Comparison of ENCODE assay signal across 32 cellular contexts in the genomic region with DNA sequence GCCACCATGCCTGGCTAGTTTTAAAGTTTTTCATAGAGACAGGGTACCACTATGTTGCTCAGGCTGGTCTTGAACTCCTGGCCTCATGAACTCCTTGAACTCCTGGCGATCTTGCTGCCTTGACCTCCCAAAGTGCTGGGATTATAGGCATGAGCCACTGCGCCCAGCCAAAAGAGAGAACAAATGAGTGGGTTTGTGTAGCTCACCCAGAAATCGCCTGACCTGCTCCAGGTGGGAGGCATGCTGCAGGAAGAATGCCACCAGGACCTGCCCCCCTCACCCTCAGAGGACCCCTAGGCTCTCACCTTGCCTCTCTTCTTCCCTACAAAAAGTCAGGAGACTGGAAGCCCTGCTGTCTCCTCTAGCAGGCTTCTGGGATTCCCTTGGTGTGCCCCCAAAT.
"Had no signal": no experiment of that assay in that cellular context is flagged by ENCODE, and none has a peak within 500 bp of the region (broad histone marks: within the 10 kb centered on the region; RNA-seq: fewer than 3 reads in every experiment).

No MANE protein-coding gene starts in this region.

- H3K9me3 Mint-ChIP-seq: activated CD4-positive, alpha-beta memory T cell treated with anti-CD3 and anti-CD28 coated beads, Interleukin-2, amount 10 ng/mL, durations not matched to agents 7 days and 5 days; activated CD4-positive, alpha-beta T cell treated with anti-CD3 and anti-CD28 coated beads, Interleukin-2, amount 10 ng/mL, durations not matched to agents 24 days and 14 days; activated naive CD4-positive, alpha-beta T cell treated with anti-CD3 and anti-CD28 coated beads, Interleukin-2, amount 10 ng/mL, durations not matched to agents 7 days and 5 days; activated naive CD4-positive, alpha-beta T cell treated with anti-CD3 and anti-CD28 coated beads, Interleukin-2, amount 50 U/mL, for 72 hours; activated T-cell treated with anti-CD3 and anti-CD28 coated beads, Interleukin-2, amount 50 U/mL, for 24 hours; activated T-cell treated with anti-CD3 and anti-CD28 coated beads, Interleukin-2, amount 50 U/mL, for 72 hours; central memory CD8-positive, alpha-beta T cell; dendritic cell treated with granulocyte-macrophage colony-stimulating factor and Interleukin-4, amounts not matched to agents 40 ng/mL and 50 ng/mL, for 4 days; T-helper 2 cell treated with Interferon-gamma antibody and Interleukin-4, amounts not matched to agents 5 μg/mL and 100 μg/mL, for 36 hours had no signal

- H3K36me3 Mint-ChIP-seq: activated naive CD4-positive, alpha-beta T cell treated with anti-CD3 and anti-CD28 coated beads, Interleukin-2, amount 10 ng/mL, durations not matched to agents 7 days and 5 days; activated naive CD4-positive, alpha-beta T cell treated with anti-CD3 and anti-CD28 coated beads, Interleukin-2, amount 50 U/mL, for 72 hours had no signal

- H3K4me3 ChIP-seq: adrenal gland, breast epithelium, cardiac muscle cell, coronary artery, dorsolateral prefrontal cortex, esophagus muscularis mucosa, gastrocnemius medialis, heart left ventricle had no signal

- H3K27ac Mint-ChIP-seq: activated CD4-positive, alpha-beta memory T cell treated with anti-CD3 and anti-CD28 coated beads, Interleukin-2, amount 10 ng/mL, durations not matched to agents 7 days and 5 days; activated CD4-positive, alpha-beta T cell treated with anti-CD3 and anti-CD28 coated beads for 36 hours; activated CD4-positive, alpha-beta T cell treated with anti-CD3 and anti-CD28 coated beads, Interleukin-2, amount 10 ng/mL, durations not matched to agents 24 days and 14 days; activated naive CD4-positive, alpha-beta T cell treated with anti-CD3 and anti-CD28 coated beads, Interleukin-2, amount 10 ng/mL, durations not matched to agents 7 days and 5 days; activated naive CD4-positive, alpha-beta T cell treated with anti-CD3 and anti-CD28 coated beads, Interleukin-2, amount 50 U/mL, for 72 hours; activated T-cell treated with anti-CD3 and anti-CD28 coated beads, Interleukin-2, amount 50 U/mL, for 24 hours; activated T-cell treated with anti-CD3 and anti-CD28 coated beads, Interleukin-2, amount 50 U/mL, for 72 hours; dendritic cell treated with granulocyte-macrophage colony-stimulating factor and Interleukin-4, amounts not matched to agents 40 ng/mL and 50 ng/mL, for 4 days; T-helper 17 cell; T-helper 2 cell treated with Interferon-gamma antibody and Interleukin-4, amounts not matched to agents 5 μg/mL and 100 μg/mL, for 36 hours had no signal

- ATAC-seq: activated CD4-positive, alpha-beta T cell treated with anti-CD3 and anti-CD28 coated beads for 36 hours; activated naive CD4-positive, alpha-beta T cell treated with anti-CD3 and anti-CD28 coated beads, Interleukin-2, amount 50 U/mL, for 72 hours; activated T-cell treated with anti-CD3 and anti-CD28 coated beads, Interleukin-2, amount 50 U/mL, for 72 hours; foreskin keratinocyte; gastrocnemius medialis; heart left ventricle; T-helper 17 cell had no signal

- H3K4me1 ChIP-seq: adrenal gland, breast epithelium, foreskin keratinocyte had no signal

- H3K4me3 Mint-ChIP-seq: activated CD4-positive, alpha-beta memory T cell treated with anti-CD3 and anti-CD28 coated beads, Interleukin-2, amount 10 ng/mL, durations not matched to agents 7 days and 5 days; activated CD4-positive, alpha-beta T cell treated with anti-CD3 and anti-CD28 coated beads for 36 hours; activated CD4-positive, alpha-beta T cell treated with anti-CD3 and anti-CD28 coated beads, Interleukin-2, amount 10 ng/mL, durations not matched to agents 24 days and 14 days; activated naive CD4-positive, alpha-beta T cell treated with anti-CD3 and anti-CD28 coated beads, Interleukin-2, amount 10 ng/mL, durations not matched to agents 7 days and 5 days; activated T-cell treated with anti-CD3 and anti-CD28 coated beads, Interleukin-2, amount 50 U/mL, for 24 hours; activated T-cell treated with anti-CD3 and anti-CD28 coated beads, Interleukin-2, amount 50 U/mL, for 72 hours; brain; central memory CD8-positive, alpha-beta T cell; dendritic cell treated with granulocyte-macrophage colony-stimulating factor and Interleukin-4, amounts not matched to agents 40 ng/mL and 50 ng/mL, for 4 days; T-helper 17 cell; T-helper 2 cell treated with Interferon-gamma antibody and Interleukin-4, amounts not matched to agents 5 μg/mL and 100 μg/mL, for 36 hours had no signal

- H3K9me3 ChIP-seq: adrenal gland, breast epithelium, esophagus muscularis mucosa, gastrocnemius medialis, heart left ventricle had no signal

- H3K36me3 ChIP-seq: adrenal gland, breast epithelium, cardiac muscle cell, esophagus muscularis mucosa, gastrocnemius medialis, heart left ventricle had no signal

- H3K27me3 ChIP-seq: adrenal gland, breast epithelium, cardiac muscle cell, dorsolateral prefrontal cortex, gastrocnemius medialis had no signal

- H3K27ac ChIP-seq: adrenal gland, breast epithelium, cardiac muscle cell, coronary artery, dorsolateral prefrontal cortex, esophagus muscularis mucosa, foreskin keratinocyte, gastrocnemius medialis, heart left ventricle had no signal

- DNase-seq: activated CD4-positive, alpha-beta memory T cell treated with anti-CD3 and anti-CD28 coated beads, Interleukin-2, amount 10 ng/mL, durations not matched to agents 7 days and 5 days; activated CD4-positive, alpha-beta T cell treated with anti-CD3 and anti-CD28 coated beads for 36 hours; activated CD4-positive, alpha-beta T cell treated with anti-CD3 and anti-CD28 coated beads, Interleukin-2, amount 10 ng/mL, durations not matched to agents 24 days and 14 days; activated CD4-positive, alpha-beta T cell treated with anti-CD3 and anti-CD28 coated beads, Interleukin-2, amount 50 U/mL, for 4 hours; activated CD8-positive, alpha-beta memory T cell treated with anti-CD3 and anti-CD28 coated beads, Interleukin-2, amount 50 U/mL, for 48 hours; activated gamma-delta T cell; activated naive CD4-positive, alpha-beta T cell; activated naive CD4-positive, alpha-beta T cell treated with anti-CD3 and anti-CD28 coated beads, Interleukin-2, amount 10 ng/mL, durations not matched to agents 7 days and 5 days; activated T-cell treated with anti-CD3 and anti-CD28 coated beads for 4 hours; activated T-cell treated with anti-CD3 and anti-CD28 coated beads, Interleukin-2, amount 50 U/mL, for 24 hours; activated T-cell treated with anti-CD3 and anti-CD28 coated beads, Interleukin-2, amount 50 U/mL, for 72 hours; adrenal gland; amygdala; dorsolateral prefrontal cortex; effector memory CD4-positive, alpha-beta T cell; erythroblast; foreskin keratinocyte; gastrocnemius medialis; glutamatergic neuron; heart left ventricle; T-helper 1 cell; T-helper 17 cell; T1000 had no signal
